30 cellular contexts compared by ENCODE assay signal in the genomic region with DNA sequence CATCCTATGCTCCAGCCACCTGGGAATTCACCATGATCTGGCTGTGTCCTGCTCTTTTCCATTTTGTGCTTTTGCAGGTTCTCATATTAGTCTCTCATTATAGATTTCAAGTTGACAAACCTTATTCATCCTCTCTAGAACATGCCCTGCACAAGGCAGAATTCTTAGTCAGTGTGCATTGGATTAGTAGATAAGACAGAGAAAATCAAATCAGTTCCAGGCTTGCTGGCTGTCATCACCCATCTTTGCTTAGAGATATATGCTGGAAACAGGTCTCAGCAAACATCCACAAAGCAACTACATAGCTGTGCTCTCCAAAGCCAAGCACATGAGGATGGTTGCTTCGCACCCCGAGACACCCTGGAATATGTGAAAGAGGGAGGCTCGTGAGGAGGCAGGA. TPM values are rescaled to one million over a fixed set of nuclear protein-coding genes. Genes with fewer than 3 reads are reported as not detected.
A peak's percentile ranks its signal among the peaks of the same experiment; 100 is the strongest.
DNase-seq lines count a peak whose midpoint lies in the region; ATAC-seq and TF ChIP-seq lines count a peak whose summit lies in the region.
"Had no signal": no experiment of that assay in that cellular context is flagged by ENCODE, and none has a peak within 500 bp of the region (broad histone marks: within the 10 kb centered on the region; RNA-seq: fewer than 3 reads in every experiment).

No MANE protein-coding gene starts in this region.

- no peaks in the 10 kb centered on the region for H3K27me3 ChIP-seq in CD4-positive, CD25-positive, alpha-beta regulatory T cell (ENCODE audit: control insufficient read depth, insufficient read depth, low read length)
- no peaks in the 10 kb centered on the region for H3K27me3 ChIP-seq in RWPE2 (ENCODE audit: insufficient read depth, poor library complexity, severe bottlenecking)
- H3K27me3 ChIP-seq: BE2C, hepatocyte, left lung, thyroid gland had no signal

- no peak overlapping the region for H3K27ac ChIP-seq in CD4-positive, CD25-positive, alpha-beta regulatory T cell (ENCODE audit: insufficient read depth, low read length, poor library complexity, severe bottlenecking)
- peak overlapping the region; percentile 88 for H3K27ac ChIP-seq in RWPE2 (ENCODE audit: poor library complexity, severe bottlenecking)
- H3K27ac ChIP-seq: hepatocyte, left lung, thyroid gland had no signal

- no peak overlapping the region for H3K4me3 ChIP-seq in CD4-positive, CD25-positive, alpha-beta regulatory T cell (ENCODE audit: low read depth, low read length)
- no peak overlapping the region for H3K4me3 ChIP-seq in RWPE2 (ENCODE audit: severe bottlenecking)
- H3K4me3 ChIP-seq: hepatocyte, left lung, thyroid gland had no signal

- peaks cover 6% of the 10 kb centered on the region for H3K27me3 Mint-ChIP-seq in CD4-positive, CD25-positive, alpha-beta regulatory T cell
- no peaks in the 10 kb centered on the region for H3K27me3 Mint-ChIP-seq in central memory CD8-positive, alpha-beta T cell
- H3K27me3 Mint-ChIP-seq in natural killer cell (ENCODE audit: low read depth in 2 of 2) = no peaks in the 10 kb centered on the region
- H3K27me3 Mint-ChIP-seq: stimulated activated naive CD8-positive, alpha-beta T cell treated with anti-CD3 and anti-CD28 coated beads, Interleukin-15, Interleukin-2, amounts not matched to agents 100 ng/mL and 50 ng/mL, for 24 hours had no signal

- H3K9me3 Mint-ChIP-seq in CD4-positive, CD25-positive, alpha-beta regulatory T cell = peaks cover 0 to 5% (median 0%) of the 10 kb centered on the region in 7 donors
- H3K9me3 Mint-ChIP-seq in central memory CD8-positive, alpha-beta T cell = no peaks in the 10 kb centered on the region
- no peaks in the 10 kb centered on the region for H3K9me3 Mint-ChIP-seq in natural killer cell
- H3K9me3 Mint-ChIP-seq: activated naive CD4-positive, alpha-beta T cell treated with anti-CD3 and anti-CD28 coated beads for 36 hours; nephron; stimulated activated naive CD8-positive, alpha-beta T cell treated with anti-CD3 and anti-CD28 coated beads, Interleukin-15, Interleukin-2, amounts not matched to agents 100 ng/mL and 50 ng/mL, for 24 hours had no signal

- no peak for ATAC-seq in CD4-positive, CD25-positive, alpha-beta regulatory T cell (ENCODE audit: low read depth in 2 of 2)
- ATAC-seq in RWPE2 (ENCODE audit: low read depth) (no peak), natural killer cell (no peak), HG02870 (IDR thresholded peaks at IDR 0.05; ENCODE audit: unreplicated experiment) (no peak)
- ATAC-seq in central memory CD8-positive, alpha-beta T cell (replicated peaks; ENCODE audit: extremely low read depth, poor library complexity, severe bottlenecking) = no peak
- ATAC-seq: left lung had no signal

- H3K4me1 ChIP-seq in CD4-positive, CD25-positive, alpha-beta regulatory T cell (ENCODE audit: control insufficient read depth, insufficient read depth, low read length, poor library complexity, severe bottlenecking) = peaks cover 31% of the 10 kb centered on the region
- peaks cover 30% of the 10 kb centered on the region for H3K4me1 ChIP-seq in RWPE2 (ENCODE audit: insufficient read depth, poor library complexity, severe bottlenecking)
- H3K4me1 ChIP-seq: BE2C had no signal

- H3K36me3 Mint-ChIP-seq in CD4-positive, CD25-positive, alpha-beta regulatory T cell = no peaks in the 10 kb centered on the region
- H3K36me3 Mint-ChIP-seq in central memory CD8-positive, alpha-beta T cell (ENCODE audit: insufficient read depth) = peaks cover 9% of the 10 kb centered on the region
- peaks cover 3% of the 10 kb centered on the region for H3K36me3 Mint-ChIP-seq in natural killer cell
- H3K36me3 Mint-ChIP-seq: mesothelial cell of epicardium had no signal

- no peak for TF ChIP-seq CTCF in RWPE2 (IDR thresholded peaks at IDR 0.05; ENCODE audit: poor library complexity, severe bottlenecking)
- no peak for TF ChIP-seq CTCF in natural killer cell (IDR thresholded peaks at IDR 0.05)

- intact Hi-C loops in natural killer cell (cut with micrococcal nuclease) = loop anchor here (5.0 kb wide), 1 partner anchor 722 kb away; no protein-coding TSS in a partner anchor

- H3K36me3 ChIP-seq in CD4-positive, CD25-positive, alpha-beta regulatory T cell (ENCODE audit: control insufficient read depth, insufficient read depth, low read length) = no peaks in the 10 kb centered on the region
- H3K36me3 ChIP-seq in RWPE2 (ENCODE audit: low read depth) = no peaks in the 10 kb centered on the region
- H3K36me3 ChIP-seq: BE2C, thyroid gland had no signal

- no peak for DNase-seq in CD4-positive, CD25-positive, alpha-beta regulatory T cell
- DNase-seq in RWPE2 (ENCODE audit: low spot score) = no peak
- DNase-seq in central memory CD8-positive, alpha-beta T cell (ENCODE audit: low spot score in 2 of 2) = no peak
- DNase-seq in natural killer cell = no peak
- no peak for DNase-seq in NCI-H2081 (lab: John Stamatoyannopoulos, UW)
- DNase-seq in COR-L47 (lab: John Stamatoyannopoulos, UW) = no peak
- no peak for DNase-seq in DMS53 (lab: John Stamatoyannopoulos, UW)
- DNase-seq: activated naive CD4-positive, alpha-beta T cell treated with anti-CD3 and anti-CD28 coated beads for 36 hours; amniotic stem cell; BE2C; Calu3; cortex of kidney; DND-41; Karpas-422; left lung; NCI-H1417 treated with DMSO at 0.1 percent for 48 hours; NCI-H2081 treated with DMSO at 0.1 percent for 48 hours; NCI-H226; NCI-H69; thyroid gland had no signal

- H3K4me1 Mint-ChIP-seq in CD4-positive, CD25-positive, alpha-beta regulatory T cell = peaks cover 19 to 47% (median 32%) of the 10 kb centered on the region in 4 donors
- peaks cover 56% of the 10 kb centered on the region for H3K4me1 Mint-ChIP-seq in central memory CD8-positive, alpha-beta T cell
- H3K4me1 Mint-ChIP-seq in natural killer cell = peaks cover 51 to 55% of the 10 kb centered on the region in 2 donors

- H3K9me3 ChIP-seq in CD4-positive, CD25-positive, alpha-beta regulatory T cell (ENCODE audit: control insufficient read depth in 2 of 2, low read length in 2 of 2) = no peaks in the 10 kb centered on the region
- no peaks in the 10 kb centered on the region for H3K9me3 ChIP-seq in RWPE2 (ENCODE audit: severe bottlenecking)
- H3K9me3 ChIP-seq: BE2C, left lung, thyroid gland had no signal

- H3K27ac Mint-ChIP-seq in CD4-positive, CD25-positive, alpha-beta regulatory T cell = peak overlapping the region; percentile 50 to 99 (median 51)
- H3K27ac Mint-ChIP-seq in central memory CD8-positive, alpha-beta T cell (ENCODE audit: low read depth) = peak overlapping the region; percentile 99
- H3K27ac Mint-ChIP-seq in natural killer cell = peak overlapping the region; percentile 88 to 98
- H3K27ac Mint-ChIP-seq: activated naive CD4-positive, alpha-beta T cell treated with anti-CD3 and anti-CD28 coated beads for 36 hours; mesothelial cell of epicardium; nephron; stimulated activated naive CD8-positive, alpha-beta T cell treated with anti-CD3 and anti-CD28 coated beads, Interleukin-15, Interleukin-2, amounts not matched to agents 100 ng/mL and 50 ng/mL, for 24 hours had no signal

- H3K4me3 Mint-ChIP-seq in CD4-positive, CD25-positive, alpha-beta regulatory T cell = no peak overlapping the region
- H3K4me3 Mint-ChIP-seq in central memory CD8-positive, alpha-beta T cell = peak overlapping the region; percentile 1
- H3K4me3 Mint-ChIP-seq in natural killer cell = no peak overlapping the region
- H3K4me3 Mint-ChIP-seq: activated naive CD4-positive, alpha-beta T cell treated with anti-CD3 and anti-CD28 coated beads for 36 hours; mesothelial cell of epicardium; nephron; stimulated activated naive CD8-positive, alpha-beta T cell treated with anti-CD3 and anti-CD28 coated beads, Interleukin-15, Interleukin-2, amounts not matched to agents 100 ng/mL and 50 ng/mL, for 24 hours had no signal

RNA-seq across cellular contexts. Expression of a gene that starts 24.8 kb away (rescaled TPM):
- 5.0 TPM for total RNA-seq in CD4-positive, CD25-positive, alpha-beta regulatory T cell
- polyA plus RNA-seq in CD4-positive, CD25-positive, alpha-beta regulatory T cell = 1 to 10 TPM; 1.1 to 4.2 (median 2.5) TPM
- 10 to 100 TPM; 17.1 to 41.4 (median 28.6) TPM for total RNA-seq in natural killer cell
- total RNA-seq: SK-MEL-5 had no signal

RNA-seq across cellular contexts. Expression of a gene that starts 34.8 kb away (rescaled TPM):
- total RNA-seq in CD4-positive, CD25-positive, alpha-beta regulatory T cell = not detected
- not detected for polyA plus RNA-seq in CD4-positive, CD25-positive, alpha-beta regulatory T cell
- not detected for total RNA-seq in natural killer cell
- total RNA-seq: activated naive CD4-positive, alpha-beta T cell treated with anti-CD3 and anti-CD28 coated beads for 36 hours; Calu3; frontal cortex; hepatocyte; left lung; mesothelial cell of epicardium; osteoblast; SK-MEL-5; skeletal muscle tissue; thyroid gland had no signal
- polyA plus RNA-seq: esophagus had no signal
